ENCODE assay signal across 1 cellular context in the genomic region with DNA sequence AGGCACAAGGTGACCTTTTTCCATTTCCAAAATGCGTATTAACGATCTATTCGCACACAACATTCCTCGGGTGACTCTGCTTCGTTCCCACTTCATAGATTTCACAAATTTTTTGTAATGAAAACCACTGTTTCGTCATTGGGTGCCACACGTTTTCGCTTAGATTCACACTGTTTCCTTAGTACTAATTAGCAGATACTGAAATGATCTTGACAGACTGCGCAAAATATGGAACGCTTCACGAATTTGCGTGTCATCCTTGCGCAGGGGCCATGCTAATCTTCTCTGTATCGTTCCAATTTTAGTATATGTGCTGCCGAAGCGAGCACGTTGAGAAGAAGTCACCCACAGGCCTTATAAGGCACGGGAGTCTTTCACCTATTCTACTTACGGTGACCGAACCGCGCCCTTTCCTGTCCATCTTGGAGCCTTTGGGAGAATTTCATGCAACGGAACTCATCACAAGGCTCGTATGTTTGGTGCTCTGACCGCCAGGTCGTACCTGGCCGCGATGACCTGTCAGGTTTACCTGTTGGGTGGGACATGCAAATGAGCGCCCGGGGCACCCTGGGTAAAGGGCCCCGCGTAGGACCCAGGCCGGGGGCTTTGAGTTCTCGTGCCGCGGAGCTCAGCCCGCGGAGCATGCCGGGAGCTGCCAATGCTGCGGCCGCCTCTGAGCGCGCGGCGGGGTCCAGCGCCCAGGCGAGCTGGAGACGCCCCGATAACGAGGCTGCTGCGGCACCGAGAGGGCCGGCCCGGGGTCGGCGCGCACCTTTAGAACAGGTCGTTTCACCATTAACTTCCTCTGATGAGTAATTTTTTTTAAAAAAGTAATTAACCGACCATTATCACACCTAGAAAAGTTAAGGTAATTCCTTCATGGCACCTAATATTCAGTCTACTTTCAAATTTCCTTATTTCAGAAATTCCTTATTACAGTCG.
A peak's percentile ranks its signal among the peaks of the same experiment; 100 is the strongest.
TF ChIP-seq lines count a peak whose summit lies in the region.

TSS of gene RNU6-8 (minus strand) at position 329 of the 942 bp plus-strand sequence.

TF ChIP-seq in SK-N-SH, 30 proteins besides CTCF, POLR2A, EP300 and RAD21 (continued from another document):
- TF ChIP-seq, protein P1, sequence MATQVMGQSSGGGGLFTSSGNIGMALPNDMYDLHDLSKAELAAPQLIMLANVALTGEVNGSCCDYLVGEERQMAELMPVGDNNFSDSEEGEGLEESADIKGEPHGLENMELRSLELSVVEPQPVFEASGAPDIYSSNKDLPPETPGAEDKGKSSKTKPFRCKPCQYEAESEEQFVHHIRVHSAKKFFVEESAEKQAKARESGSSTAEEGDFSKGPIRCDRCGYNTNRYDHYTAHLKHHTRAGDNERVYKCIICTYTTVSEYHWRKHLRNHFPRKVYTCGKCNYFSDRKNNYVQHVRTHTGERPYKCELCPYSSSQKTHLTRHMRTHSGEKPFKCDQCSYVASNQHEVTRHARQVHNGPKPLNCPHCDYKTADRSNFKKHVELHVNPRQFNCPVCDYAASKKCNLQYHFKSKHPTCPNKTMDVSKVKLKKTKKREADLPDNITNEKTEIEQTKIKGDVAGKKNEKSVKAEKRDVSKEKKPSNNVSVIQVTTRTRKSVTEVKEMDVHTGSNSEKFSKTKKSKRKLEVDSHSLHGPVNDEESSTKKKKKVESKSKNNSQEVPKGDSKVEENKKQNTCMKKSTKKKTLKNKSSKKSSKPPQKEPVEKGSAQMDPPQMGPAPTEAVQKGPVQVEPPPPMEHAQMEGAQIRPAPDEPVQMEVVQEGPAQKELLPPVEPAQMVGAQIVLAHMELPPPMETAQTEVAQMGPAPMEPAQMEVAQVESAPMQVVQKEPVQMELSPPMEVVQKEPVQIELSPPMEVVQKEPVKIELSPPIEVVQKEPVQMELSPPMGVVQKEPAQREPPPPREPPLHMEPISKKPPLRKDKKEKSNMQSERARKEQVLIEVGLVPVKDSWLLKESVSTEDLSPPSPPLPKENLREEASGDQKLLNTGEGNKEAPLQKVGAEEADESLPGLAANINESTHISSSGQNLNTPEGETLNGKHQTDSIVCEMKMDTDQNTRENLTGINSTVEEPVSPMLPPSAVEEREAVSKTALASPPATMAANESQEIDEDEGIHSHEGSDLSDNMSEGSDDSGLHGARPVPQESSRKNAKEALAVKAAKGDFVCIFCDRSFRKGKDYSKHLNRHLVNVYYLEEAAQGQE (IDR thresholded peaks at IDR 0.05; ENCODE audit: low read depth, low read length), result no peak
- TF ChIP-seq NRF1 (IDR thresholded peaks at IDR 0.05; ENCODE audit: low read depth, low read length), result peak; percentile 47
- TF ChIP-seq RFX5 (IDR thresholded peaks at IDR 0.05; ENCODE audit: low read length), result no peak
- TF ChIP-seq RCOR1 (IDR thresholded peaks at IDR 0.05; ENCODE audit: low read length), result peak; percentile 14; the same call in 1 of the 2 replicates
- TF ChIP-seq POLR2AphosphoS5 (IDR thresholded peaks at IDR 0.05; ENCODE audit: low read depth, low read length), result 0 out of 2 replicates have a peak, but pooled peaks have one; percentile 37
- no peak for TF ChIP-seq JUND (IDR thresholded peaks at IDR 0.05)
- no peak for TF ChIP-seq EZH2phosphoT487 (IDR thresholded peaks at IDR 0.05; ENCODE audit: borderline replicate concordance, low read depth)
- TF ChIP-seq MEF2A (IDR thresholded peaks at IDR 0.05; ENCODE audit: borderline replicate concordance, low read depth), result no peak; the same call in 1 of the 2 replicates
- TF ChIP-seq FOXJ3 (CRISPR knock-in tag; IDR thresholded peaks at IDR 0.05), result no peak
- peak; percentile 32; the same call in 1 of the 2 replicates for TF ChIP-seq FOSL2 (IDR thresholded peaks at IDR 0.05; ENCODE audit: borderline replicate concordance, low read depth)
- 0 out of 2 replicates have a peak, but pooled peaks have one; percentile 6 for TF ChIP-seq GATA2 (CRISPR knock-in tag; IDR thresholded peaks at IDR 0.05)
- no peak for TF ChIP-seq IRF3 (IDR thresholded peaks at IDR 0.05; ENCODE audit: low read depth, low read length)
- no peak for TF ChIP-seq RXRA (IDR thresholded peaks at IDR 0.05; ENCODE audit: borderline replicate concordance, low read depth)
- no peak for TF ChIP-seq SIN3A (IDR thresholded peaks at IDR 0.05; ENCODE audit: borderline replicate concordance, low read depth, low read length)
- peak; percentile 78 for TF ChIP-seq TEAD4 (IDR thresholded peaks at IDR 0.05; ENCODE audit: borderline replicate concordance, insufficient read depth)
- TF ChIP-seq, protein P2, sequence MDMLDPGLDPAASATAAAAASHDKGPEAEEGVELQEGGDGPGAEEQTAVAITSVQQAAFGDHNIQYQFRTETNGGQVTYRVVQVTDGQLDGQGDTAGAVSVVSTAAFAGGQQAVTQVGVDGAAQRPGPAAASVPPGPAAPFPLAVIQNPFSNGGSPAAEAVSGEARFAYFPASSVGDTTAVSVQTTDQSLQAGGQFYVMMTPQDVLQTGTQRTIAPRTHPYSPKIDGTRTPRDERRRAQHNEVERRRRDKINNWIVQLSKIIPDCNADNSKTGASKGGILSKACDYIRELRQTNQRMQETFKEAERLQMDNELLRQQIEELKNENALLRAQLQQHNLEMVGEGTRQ (IDR thresholded peaks at IDR 0.05; ENCODE audit: borderline replicate concordance, low read depth, low read length), result no peak
- no peak for TF ChIP-seq GABPA (IDR thresholded peaks at IDR 0.05; ENCODE audit: low read depth)
- TF ChIP-seq USF1 (IDR thresholded peaks at IDR 0.05; ENCODE audit: borderline replicate concordance, low read depth), result no peak
- 0 out of 2 replicates have a peak, but pooled peaks have one; percentile 2 for TF ChIP-seq TCF12 (IDR thresholded peaks at IDR 0.05)
- peak; percentile 82; the same call in 1 of the 2 replicates for TF ChIP-seq MAX (IDR thresholded peaks at IDR 0.05; ENCODE audit: low read depth)
- TF ChIP-seq YY1 (IDR thresholded peaks at IDR 0.05; ENCODE audit: low read depth), result 0 out of 2 replicates have a peak, but pooled peaks have one; percentile 39
- no peak for TF ChIP-seq NFIC (IDR thresholded peaks at IDR 0.05; ENCODE audit: borderline replicate concordance)
- no peak for TF ChIP-seq SMC3 (IDR thresholded peaks at IDR 0.05; ENCODE audit: low read depth, low read length)
